In genomic region chr12:109962388-109962787, GRCh38 we compare ENCODE assay signal across 19 cellular contexts. TPM values are rescaled to one million over a fixed set of nuclear protein-coding genes. Genes with fewer than 3 reads are reported as not detected.
DNase-seq lines count a peak whose midpoint lies in the region; ATAC-seq, FAIRE-seq and TF ChIP-seq lines count a peak whose summit lies in the region.
"Had no signal": no experiment of that assay in that cellular context is flagged by ENCODE, and none has a peak within 500 bp of the region (broad histone marks: within the 10 kb centered on the region; RNA-seq: fewer than 3 reads in every experiment).

No MANE protein-coding gene starts in this region.

- no peak for DNase-seq in left ventricle myocardium inferior
- no peak for DNase-seq in cardiac septum (ENCODE audit: low spot score)
- peak; percentile 18 for DNase-seq in NCI-H2227 treated with DMSO at 0.1 percent for 48 hours (lab: John Stamatoyannopoulos, UW)
- peak; percentile 37 for DNase-seq in amniotic epithelial cell (ENCODE audit: low read depth)
- DNase-seq in D721Med (ENCODE audit: insufficient read length, low spot score): no peak
- DNase-seq in central memory CD4-positive, alpha-beta T cell: no peak
- DNase-seq in ovary: no peak
- DNase-seq: activated B cell treated with CpG ODN at 0.5 μM for 24 hours; AML-193; effector memory CD4-positive, alpha-beta T cell; left colon; MG63; NCI-H1694; stimulated activated CD4-positive, alpha-beta T cell treated with anti-CD3 and anti-CD28 coated beads, Interleukin-4, amount 100 ng/mL, for 24 hours; SW 1271 had no signal

- H3K36me3 ChIP-seq in left ventricle myocardium inferior: peaks cover 89% of the 10 kb centered on the region
- H3K36me3 ChIP-seq in ovary: no peaks in the 10 kb centered on the region

- WGBS in ovary, 3 donors: 64 to 67% (median 66%) methylated on average over 3 of the region's 3 CpGs

- intact Hi-C loops in left ventricle myocardium inferior (cut with micrococcal nuclease) (loop anchor here (2.0 kb wide), 1 partner anchor 28 kb away; no protein-coding TSS in a partner anchor), cardiac septum (cut with DNase I) (no loop called here), ovary (cut with DNase I) (no loop called here)

- TF ChIP-seq EP300 in ovary (IDR thresholded peaks at IDR 0.05): no peak

- H3K27ac ChIP-seq in left ventricle myocardium inferior (replicated peaks) (peak overlapping the region; percentile 73), ovary (no peak overlapping the region)

- no peak for TF ChIP-seq POLR2A in ovary (IDR thresholded peaks at IDR 0.05)

- no peaks in the 10 kb centered on the region for H3K9me3 ChIP-seq in left ventricle myocardium inferior (replicated peaks)
- no peaks in the 10 kb centered on the region for H3K9me3 ChIP-seq in ovary
- H3K9me3 ChIP-seq: HAP-1, MG63, thoracic aorta had no signal

- no peak for ATAC-seq in HG03175 (IDR thresholded peaks at IDR 0.05; ENCODE audit: unreplicated experiment)
- ATAC-seq: left colon had no signal

- FAIRE-seq in D721Med (lab: Jason Lieb, UNC): no peak

- H3K4me1 ChIP-seq in left ventricle myocardium inferior (peaks cover 43% of the 10 kb centered on the region), ovary (ENCODE audit: insufficient read depth) (no peaks in the 10 kb centered on the region)
- H3K4me1 ChIP-seq: HAP-1 had no signal

- TF ChIP-seq CTCF in left ventricle myocardium inferior (IDR thresholded peaks at IDR 0.05; ENCODE audit: borderline replicate concordance) (no peak), D721Med (IDR thresholded peaks at IDR 0.05; ENCODE audit: insufficient read depth, missing control alignments) (no peak), ovary (IDR thresholded peaks at IDR 0.05) (no peak)

- no peak overlapping the region for H3K4me3 ChIP-seq in left ventricle myocardium inferior
- H3K4me3 ChIP-seq in ovary: no peak overlapping the region
- H3K4me3 ChIP-seq: cardiac muscle cell, HAP-1, MG63, thoracic aorta had no signal

- no peaks in the 10 kb centered on the region for H3K27me3 ChIP-seq in left ventricle myocardium inferior (ENCODE audit: low read depth)
- H3K27me3 ChIP-seq in ovary: no peaks in the 10 kb centered on the region
- H3K27me3 ChIP-seq: cardiac muscle cell, MG63 had no signal

RNA-seq across cellular contexts. Expression of gene GIT2, which starts 33.8 kb away (rescaled TPM):
- total RNA-seq in left ventricle myocardium inferior: 50.5 TPM
- 31.2 TPM for total RNA-seq in cardiac septum
- 10 to 100 TPM; 26.4 to 58.8 (median 43.7) TPM for total RNA-seq in ovary
- polyA plus RNA-seq in ovary: 10 to 100 TPM; 17.4 to 54.1 TPM

RNA-seq across cellular contexts. Expression of gene ANKRD13A, which starts 36.8 kb away (rescaled TPM):
- total RNA-seq in left ventricle myocardium inferior (20.0 TPM), cardiac septum (15.5 TPM), ovary (10 to 100 TPM; 29.5 to 45.0 (median 35.2) TPM)
- 10 to 100 TPM; 18.3 to 53.4 TPM for polyA plus RNA-seq in ovary

Comparison
In these comparisons a context has a peak if more than half of its experiments do, and no peak if none do; other contexts are left out.
1. DNase-seq: peak in NCI-H2227 treated with DMSO at 0.1 percent for 48 hours (single experiment) and amniotic epithelial cell (single experiment); none in left ventricle myocardium inferior (single experiment), cardiac septum (single experiment), D721Med (single experiment), central memory CD4-positive, alpha-beta T cell (single experiment) and ovary (0 of 5).